Comparison of ENCODE assay signal across 10 cellular contexts in the genomic region with DNA sequence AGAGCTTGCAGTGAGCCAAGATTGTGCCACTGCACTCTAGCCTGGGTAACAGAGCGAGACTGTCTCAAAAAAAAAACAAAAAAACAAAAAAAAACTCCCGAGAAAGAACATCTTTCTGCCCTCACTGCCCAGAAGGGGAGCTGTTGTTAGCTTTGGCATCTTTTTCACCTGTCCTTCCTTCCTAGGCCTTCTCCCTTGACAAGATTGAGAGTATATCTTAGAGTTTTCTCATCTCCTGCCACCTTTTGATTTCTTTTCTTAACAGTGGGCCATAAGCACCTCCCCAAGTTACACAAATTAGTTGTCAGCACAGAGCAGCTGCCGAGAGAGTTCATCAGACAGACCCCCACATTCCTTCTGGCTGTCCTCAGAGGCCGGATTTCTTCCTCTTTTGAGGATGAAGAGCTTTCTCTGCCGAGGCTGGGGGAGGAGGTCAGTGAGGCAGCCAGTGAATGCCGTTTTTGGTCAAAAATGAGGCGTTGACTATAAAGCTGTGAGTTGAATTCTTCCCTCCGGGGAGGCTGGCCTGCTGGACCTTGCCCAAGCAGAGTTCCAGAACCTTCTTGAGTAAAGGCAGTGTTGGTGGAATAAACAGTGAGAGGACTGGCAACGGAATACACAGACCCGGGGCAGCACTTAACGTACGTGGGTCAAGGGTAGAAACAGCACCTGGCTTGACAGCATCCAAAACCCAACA.
A peak's percentile ranks its signal among the peaks of the same experiment; 100 is the strongest.
DNase-seq lines count a peak whose midpoint lies in the region; ATAC-seq and TF ChIP-seq lines count a peak whose summit lies in the region.
"Had no signal": no experiment of that assay in that cellular context is flagged by ENCODE, and none has a peak within 500 bp of the region (broad histone marks: within the 10 kb centered on the region; RNA-seq: fewer than 3 reads in every experiment).

No MANE protein-coding gene starts in this region.

- peaks cover 100% of the 10 kb centered on the region for H3K36me3 Mint-ChIP-seq in stimulated activated effector memory CD8-positive, alpha-beta T cell treated with anti-CD3 and anti-CD28 coated beads, Interleukin-12 subunit alpha, Interleukin-12 subunit beta, amount 100 ng/mL, for 72 hours

- ATAC-seq in stimulated activated effector memory CD8-positive, alpha-beta T cell treated with anti-CD3 and anti-CD28 coated beads, Interleukin-12 subunit alpha, Interleukin-12 subunit beta, amount 100 ng/mL, for 72 hours: no peak
- no peak for ATAC-seq in GM19455 (IDR thresholded peaks at IDR 0.05; ENCODE audit: unreplicated experiment)
- no peak for ATAC-seq in HG03135 (IDR thresholded peaks at IDR 0.05; ENCODE audit: unreplicated experiment)
- ATAC-seq: activated T-cell treated with anti-CD3 and anti-CD28 coated beads, Interleukin-2, amount 50 U/mL, for 4 hours had no signal

- DNase-seq in GM06990 (ENCODE audit: extremely low read depth, insufficient read length) (no peak), amniotic epithelial cell (ENCODE audit: low read depth) (peak; percentile 76), hepatic stellate cell (ENCODE audit: low spot score) (peak; percentile 66)
- DNase-seq in stimulated activated effector memory CD8-positive, alpha-beta T cell treated with anti-CD3 and anti-CD28 coated beads, Interleukin-12 subunit alpha, Interleukin-12 subunit beta, amount 100 ng/mL, for 72 hours (ENCODE audit: low spot score in 2 of 2): no peak
- DNase-seq in activated effector memory CD4-positive, alpha-beta T cell treated with anti-CD3 and anti-CD28 coated beads, Interleukin-2, amount 50 U/mL, for 16 hours: no peak
- DNase-seq in stimulated activated CD4-positive, alpha-beta T cell treated with anti-CD3 and anti-CD28 coated beads, Interleukin-2, amount 100 ng/mL, for 48 hours: no peak
- DNase-seq: activated T-cell treated with anti-CD3 and anti-CD28 coated beads, Interleukin-2, amount 50 U/mL, for 4 hours had no signal

- H3K4me1 Mint-ChIP-seq in stimulated activated effector memory CD8-positive, alpha-beta T cell treated with anti-CD3 and anti-CD28 coated beads, Interleukin-12 subunit alpha, Interleukin-12 subunit beta, amount 100 ng/mL, for 72 hours: peaks cover 17% of the 10 kb centered on the region

- peak; percentile 18 for TF ChIP-seq CTCF in GM06990 (IDR thresholded peaks at IDR 0.05; ENCODE audit: insufficient read depth, low read length, poor library complexity, severe bottlenecking)

- H3K9me3 Mint-ChIP-seq in stimulated activated effector memory CD8-positive, alpha-beta T cell treated with anti-CD3 and anti-CD28 coated beads, Interleukin-12 subunit alpha, Interleukin-12 subunit beta, amount 100 ng/mL, for 72 hours: no peaks in the 10 kb centered on the region
- H3K9me3 Mint-ChIP-seq: activated T-cell treated with anti-CD3 and anti-CD28 coated beads, Interleukin-2, amount 50 U/mL, for 4 hours had no signal

- no peak overlapping the region for H3K4me3 ChIP-seq in GM06990 (replicated peaks; ENCODE audit: low read depth, low read length)
- H3K4me3 ChIP-seq: Peyer's patch had no signal

- no peak overlapping the region for H3K4me3 Mint-ChIP-seq in stimulated activated effector memory CD8-positive, alpha-beta T cell treated with anti-CD3 and anti-CD28 coated beads, Interleukin-12 subunit alpha, Interleukin-12 subunit beta, amount 100 ng/mL, for 72 hours
- H3K4me3 Mint-ChIP-seq: activated T-cell treated with anti-CD3 and anti-CD28 coated beads, Interleukin-2, amount 50 U/mL, for 4 hours had no signal

- H3K27me3 ChIP-seq in GM06990 (replicated peaks; ENCODE audit: control insufficient read depth, insufficient read depth, low read length): no peaks in the 10 kb centered on the region
- H3K27me3 ChIP-seq: Peyer's patch had no signal

- H3K36me3 ChIP-seq in GM06990 (ENCODE audit: control insufficient read depth, insufficient read depth, low read length): peaks cover 24% of the 10 kb centered on the region

- H3K27ac Mint-ChIP-seq in stimulated activated effector memory CD8-positive, alpha-beta T cell treated with anti-CD3 and anti-CD28 coated beads, Interleukin-12 subunit alpha, Interleukin-12 subunit beta, amount 100 ng/mL, for 72 hours: peak overlapping the region; percentile 56

Comparison
In these comparisons a context has a peak if more than half of its experiments do, and no peak if none do; other contexts are left out.
1. DNase-seq: peak in amniotic epithelial cell (single experiment) and hepatic stellate cell (single experiment); none in GM06990 (single experiment), stimulated activated effector memory CD8-positive, alpha-beta T cell treated with anti-CD3 and anti-CD28 coated beads, Interleukin-12 subunit alpha, Interleukin-12 subunit beta, amount 100 ng/mL, for 72 hours (0 of 2), activated effector memory CD4-positive, alpha-beta T cell treated with anti-CD3 and anti-CD28 coated beads, Interleukin-2, amount 50 U/mL, for 16 hours (single experiment) and stimulated activated CD4-positive, alpha-beta T cell treated with anti-CD3 and anti-CD28 coated beads, Interleukin-2, amount 100 ng/mL, for 48 hours (0 of 2).